ENCODE assay signal across 1 cellular context in genomic region chr22:30441088-30441487, GRCh38.
TF ChIP-seq lines count a peak whose summit lies in the region.

No MANE protein-coding gene starts in this region.

TF ChIP-seq in HepG2, 621 proteins besides CTCF, POLR2A, EP300 and RAD21:
- TF ChIP-seq ATM (IDR thresholded peaks at IDR 0.05; ENCODE audit: borderline replicate concordance) = no peak
- 0 out of 4 replicates have a peak, but pooled peaks of 1 of the 2 experiments have one; percentile 1 for TF ChIP-seq MAFK (conservative IDR thresholded peaks at IDR 0.05 in 1 of 2, IDR thresholded peaks at IDR 0.05 in 1 of 2; ENCODE audit: low read length in 2 of 2)
TF ChIP-seq in HepG2: peak in this region for 1.
